2 cellular contexts compared by ENCODE assay signal in the genomic region with DNA sequence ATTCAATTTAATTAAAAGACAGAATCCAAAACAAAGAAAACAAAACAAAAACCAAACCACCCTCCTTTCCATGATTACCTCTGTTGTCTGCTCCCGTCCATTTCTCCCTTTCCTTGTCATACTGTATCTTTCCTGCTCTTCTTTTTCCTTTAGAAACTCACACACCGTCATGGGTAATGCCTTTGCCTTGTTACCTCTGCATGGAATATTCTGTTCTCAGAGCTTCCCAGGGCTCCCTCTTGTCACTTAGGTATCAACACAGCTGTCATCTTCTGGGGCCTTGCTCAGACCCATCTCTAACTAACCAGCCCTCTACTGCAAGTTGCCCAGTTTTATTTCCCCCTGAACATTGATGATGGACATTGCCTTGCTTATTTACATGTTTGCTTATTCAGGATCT.
TF ChIP-seq lines count a peak whose summit lies in the region.

No MANE protein-coding gene starts in this region.

TF ChIP-seq in SK-N-SH treated with all-trans-retinoic acid at 6 μM for 48 hours, 23 proteins besides CTCF, POLR2A, EP300 and RAD21 (continued from another document):
- TF ChIP-seq, protein P1, sequence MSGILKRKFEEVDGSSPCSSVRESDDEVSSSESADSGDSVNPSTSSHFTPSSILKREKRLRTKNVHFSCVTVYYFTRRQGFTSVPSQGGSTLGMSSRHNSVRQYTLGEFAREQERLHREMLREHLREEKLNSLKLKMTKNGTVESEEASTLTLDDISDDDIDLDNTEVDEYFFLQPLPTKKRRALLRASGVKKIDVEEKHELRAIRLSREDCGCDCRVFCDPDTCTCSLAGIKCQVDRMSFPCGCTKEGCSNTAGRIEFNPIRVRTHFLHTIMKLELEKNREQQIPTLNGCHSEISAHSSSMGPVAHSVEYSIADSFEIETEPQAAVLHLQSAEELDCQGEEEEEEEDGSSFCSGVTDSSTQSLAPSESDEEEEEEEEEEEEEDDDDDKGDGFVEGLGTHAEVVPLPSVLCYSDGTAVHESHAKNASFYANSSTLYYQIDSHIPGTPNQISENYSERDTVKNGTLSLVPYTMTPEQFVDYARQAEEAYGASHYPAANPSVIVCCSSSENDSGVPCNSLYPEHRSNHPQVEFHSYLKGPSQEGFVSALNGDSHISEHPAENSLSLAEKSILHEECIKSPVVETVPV (CRISPR knock-in tag; IDR thresholded peaks at IDR 0.05) = no peak
- TF ChIP-seq ISL1 (CRISPR knock-in tag; IDR thresholded peaks at IDR 0.05) = no peak
- no peak for TF ChIP-seq CSDC2 (CRISPR knock-in tag; IDR thresholded peaks at IDR 0.05)
- no peak for TF ChIP-seq TOX (CRISPR knock-in tag; IDR thresholded peaks at IDR 0.05; ENCODE audit: borderline replicate concordance)
- no peak for TF ChIP-seq TCF4 (CRISPR knock-in tag; IDR thresholded peaks at IDR 0.05; ENCODE audit: borderline replicate concordance)
- no peak for TF ChIP-seq ZFP30 (CRISPR knock-in tag; IDR thresholded peaks at IDR 0.05)
- no peak for TF ChIP-seq ZNF8 (CRISPR knock-in tag; IDR thresholded peaks at IDR 0.05)
- no peak for TF ChIP-seq ARNTL (CRISPR knock-in tag; IDR thresholded peaks at IDR 0.05; ENCODE audit: borderline replicate concordance, low read depth)
- no peak for TF ChIP-seq OSR1 (CRISPR knock-in tag; IDR thresholded peaks at IDR 0.05)
- no peak for TF ChIP-seq ZNF565 (CRISPR knock-in tag; conservative IDR thresholded peaks at IDR 0.05; ENCODE audit: low read depth)
- no peak for TF ChIP-seq ZNF70 (CRISPR knock-in tag; IDR thresholded peaks at IDR 0.05)
- TF ChIP-seq GLIS3 (CRISPR knock-in tag; IDR thresholded peaks at IDR 0.05) = no peak

TF ChIP-seq in SK-N-SH, 30 proteins besides CTCF, POLR2A, EP300 and RAD21 (continued from another document):
- TF ChIP-seq, protein P2, sequence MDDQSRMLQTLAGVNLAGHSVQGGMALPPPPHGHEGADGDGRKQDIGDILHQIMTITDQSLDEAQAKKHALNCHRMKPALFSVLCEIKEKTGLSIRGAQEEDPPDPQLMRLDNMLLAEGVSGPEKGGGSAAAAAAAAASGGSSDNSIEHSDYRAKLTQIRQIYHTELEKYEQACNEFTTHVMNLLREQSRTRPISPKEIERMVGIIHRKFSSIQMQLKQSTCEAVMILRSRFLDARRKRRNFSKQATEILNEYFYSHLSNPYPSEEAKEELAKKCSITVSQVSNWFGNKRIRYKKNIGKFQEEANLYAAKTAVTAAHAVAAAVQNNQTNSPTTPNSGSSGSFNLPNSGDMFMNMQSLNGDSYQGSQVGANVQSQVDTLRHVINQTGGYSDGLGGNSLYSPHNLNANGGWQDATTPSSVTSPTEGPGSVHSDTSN (IDR thresholded peaks at IDR 0.05) = no peak
- TF ChIP-seq GABPA (IDR thresholded peaks at IDR 0.05; ENCODE audit: low read depth) (no peak), TCF12 (IDR thresholded peaks at IDR 0.05) (no peak), RCOR1 (IDR thresholded peaks at IDR 0.05; ENCODE audit: low read length) (no peak), JUND (IDR thresholded peaks at IDR 0.05) (no peak), RXRA (IDR thresholded peaks at IDR 0.05; ENCODE audit: borderline replicate concordance, low read depth) (no peak), FOXM1 (IDR thresholded peaks at IDR 0.05; ENCODE audit: low read depth) (no peak), NRF1 (IDR thresholded peaks at IDR 0.05; ENCODE audit: low read depth, low read length) (no peak), YY1 (IDR thresholded peaks at IDR 0.05; ENCODE audit: low read depth) (no peak)
- TF ChIP-seq, protein P3, sequence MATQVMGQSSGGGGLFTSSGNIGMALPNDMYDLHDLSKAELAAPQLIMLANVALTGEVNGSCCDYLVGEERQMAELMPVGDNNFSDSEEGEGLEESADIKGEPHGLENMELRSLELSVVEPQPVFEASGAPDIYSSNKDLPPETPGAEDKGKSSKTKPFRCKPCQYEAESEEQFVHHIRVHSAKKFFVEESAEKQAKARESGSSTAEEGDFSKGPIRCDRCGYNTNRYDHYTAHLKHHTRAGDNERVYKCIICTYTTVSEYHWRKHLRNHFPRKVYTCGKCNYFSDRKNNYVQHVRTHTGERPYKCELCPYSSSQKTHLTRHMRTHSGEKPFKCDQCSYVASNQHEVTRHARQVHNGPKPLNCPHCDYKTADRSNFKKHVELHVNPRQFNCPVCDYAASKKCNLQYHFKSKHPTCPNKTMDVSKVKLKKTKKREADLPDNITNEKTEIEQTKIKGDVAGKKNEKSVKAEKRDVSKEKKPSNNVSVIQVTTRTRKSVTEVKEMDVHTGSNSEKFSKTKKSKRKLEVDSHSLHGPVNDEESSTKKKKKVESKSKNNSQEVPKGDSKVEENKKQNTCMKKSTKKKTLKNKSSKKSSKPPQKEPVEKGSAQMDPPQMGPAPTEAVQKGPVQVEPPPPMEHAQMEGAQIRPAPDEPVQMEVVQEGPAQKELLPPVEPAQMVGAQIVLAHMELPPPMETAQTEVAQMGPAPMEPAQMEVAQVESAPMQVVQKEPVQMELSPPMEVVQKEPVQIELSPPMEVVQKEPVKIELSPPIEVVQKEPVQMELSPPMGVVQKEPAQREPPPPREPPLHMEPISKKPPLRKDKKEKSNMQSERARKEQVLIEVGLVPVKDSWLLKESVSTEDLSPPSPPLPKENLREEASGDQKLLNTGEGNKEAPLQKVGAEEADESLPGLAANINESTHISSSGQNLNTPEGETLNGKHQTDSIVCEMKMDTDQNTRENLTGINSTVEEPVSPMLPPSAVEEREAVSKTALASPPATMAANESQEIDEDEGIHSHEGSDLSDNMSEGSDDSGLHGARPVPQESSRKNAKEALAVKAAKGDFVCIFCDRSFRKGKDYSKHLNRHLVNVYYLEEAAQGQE (IDR thresholded peaks at IDR 0.05; ENCODE audit: low read depth, low read length) = no peak
TF ChIP-seq in SK-N-SH: peak in this region for 0.
